ENCODE assay signal across 1 cellular context in the genomic region with DNA sequence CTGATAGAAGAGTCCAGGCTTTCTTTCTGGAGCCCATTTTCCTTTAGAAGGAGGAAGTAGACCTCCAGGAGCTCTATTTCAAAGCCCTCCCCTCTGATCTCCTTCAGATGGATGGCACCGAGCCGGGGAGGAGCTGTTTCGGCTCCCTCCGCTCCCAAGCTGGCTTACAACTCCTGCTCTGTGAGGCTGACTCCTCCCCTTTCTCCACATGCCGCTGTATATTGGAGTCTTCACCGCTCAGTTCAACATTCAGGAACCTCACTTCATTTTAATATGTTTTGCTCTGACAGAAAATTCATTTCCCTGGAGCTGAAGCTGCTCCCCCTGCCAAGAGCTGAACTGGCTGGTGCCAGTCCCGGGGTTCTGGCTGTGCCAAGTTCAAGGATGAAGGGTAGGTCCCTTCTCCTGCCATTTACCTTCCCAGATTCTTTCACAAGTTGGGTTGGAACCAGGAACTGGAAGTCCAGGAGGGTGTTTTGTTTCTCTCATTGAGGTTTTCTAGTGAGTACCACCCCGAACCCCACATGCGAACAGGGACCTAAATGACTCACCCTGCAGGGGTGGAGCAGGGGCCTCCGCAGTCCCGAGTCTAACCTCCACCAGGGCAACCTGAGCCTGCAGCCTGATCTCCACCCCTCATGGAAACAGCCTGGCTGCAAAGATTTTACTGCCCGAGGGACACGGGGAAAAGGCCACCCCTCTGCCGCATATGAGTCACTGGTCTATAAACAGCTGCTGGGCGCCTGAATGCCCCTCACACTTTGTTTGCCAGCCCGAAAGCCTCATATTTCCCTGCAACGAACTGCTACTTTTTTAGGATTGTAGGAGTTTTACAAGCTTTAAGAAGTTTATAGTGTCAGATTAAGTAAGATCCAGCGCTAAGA.
TF ChIP-seq lines count a peak whose summit lies in the region.

No MANE protein-coding gene starts in this region.

TF ChIP-seq in WTC11, 78 proteins besides CTCF, POLR2A, EP300 and RAD21 (continued from another document):
- TF ChIP-seq ZNF396 (CRISPR knock-in tag; IDR thresholded peaks at IDR 0.05; ENCODE audit: borderline replicate concordance) = no peak
- TF ChIP-seq ZNF416 (CRISPR knock-in tag; IDR thresholded peaks at IDR 0.05) = no peak
- TF ChIP-seq PRRX2 (CRISPR knock-in tag; IDR thresholded peaks at IDR 0.05) = no peak
- TF ChIP-seq, protein P1, sequence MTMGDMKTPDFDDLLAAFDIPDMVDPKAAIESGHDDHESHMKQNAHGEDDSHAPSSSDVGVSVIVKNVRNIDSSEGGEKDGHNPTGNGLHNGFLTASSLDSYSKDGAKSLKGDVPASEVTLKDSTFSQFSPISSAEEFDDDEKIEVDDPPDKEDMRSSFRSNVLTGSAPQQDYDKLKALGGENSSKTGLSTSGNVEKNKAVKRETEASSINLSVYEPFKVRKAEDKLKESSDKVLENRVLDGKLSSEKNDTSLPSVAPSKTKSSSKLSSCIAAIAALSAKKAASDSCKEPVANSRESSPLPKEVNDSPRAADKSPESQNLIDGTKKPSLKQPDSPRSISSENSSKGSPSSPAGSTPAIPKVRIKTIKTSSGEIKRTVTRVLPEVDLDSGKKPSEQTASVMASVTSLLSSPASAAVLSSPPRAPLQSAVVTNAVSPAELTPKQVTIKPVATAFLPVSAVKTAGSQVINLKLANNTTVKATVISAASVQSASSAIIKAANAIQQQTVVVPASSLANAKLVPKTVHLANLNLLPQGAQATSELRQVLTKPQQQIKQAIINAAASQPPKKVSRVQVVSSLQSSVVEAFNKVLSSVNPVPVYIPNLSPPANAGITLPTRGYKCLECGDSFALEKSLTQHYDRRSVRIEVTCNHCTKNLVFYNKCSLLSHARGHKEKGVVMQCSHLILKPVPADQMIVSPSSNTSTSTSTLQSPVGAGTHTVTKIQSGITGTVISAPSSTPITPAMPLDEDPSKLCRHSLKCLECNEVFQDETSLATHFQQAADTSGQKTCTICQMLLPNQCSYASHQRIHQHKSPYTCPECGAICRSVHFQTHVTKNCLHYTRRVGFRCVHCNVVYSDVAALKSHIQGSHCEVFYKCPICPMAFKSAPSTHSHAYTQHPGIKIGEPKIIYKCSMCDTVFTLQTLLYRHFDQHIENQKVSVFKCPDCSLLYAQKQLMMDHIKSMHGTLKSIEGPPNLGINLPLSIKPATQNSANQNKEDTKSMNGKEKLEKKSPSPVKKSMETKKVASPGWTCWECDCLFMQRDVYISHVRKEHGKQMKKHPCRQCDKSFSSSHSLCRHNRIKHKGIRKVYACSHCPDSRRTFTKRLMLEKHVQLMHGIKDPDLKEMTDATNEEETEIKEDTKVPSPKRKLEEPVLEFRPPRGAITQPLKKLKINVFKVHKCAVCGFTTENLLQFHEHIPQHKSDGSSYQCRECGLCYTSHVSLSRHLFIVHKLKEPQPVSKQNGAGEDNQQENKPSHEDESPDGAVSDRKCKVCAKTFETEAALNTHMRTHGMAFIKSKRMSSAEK (CRISPR knock-in tag; IDR thresholded peaks at IDR 0.05; ENCODE audit: borderline replicate concordance) = no peak
- TF ChIP-seq, protein P2, sequence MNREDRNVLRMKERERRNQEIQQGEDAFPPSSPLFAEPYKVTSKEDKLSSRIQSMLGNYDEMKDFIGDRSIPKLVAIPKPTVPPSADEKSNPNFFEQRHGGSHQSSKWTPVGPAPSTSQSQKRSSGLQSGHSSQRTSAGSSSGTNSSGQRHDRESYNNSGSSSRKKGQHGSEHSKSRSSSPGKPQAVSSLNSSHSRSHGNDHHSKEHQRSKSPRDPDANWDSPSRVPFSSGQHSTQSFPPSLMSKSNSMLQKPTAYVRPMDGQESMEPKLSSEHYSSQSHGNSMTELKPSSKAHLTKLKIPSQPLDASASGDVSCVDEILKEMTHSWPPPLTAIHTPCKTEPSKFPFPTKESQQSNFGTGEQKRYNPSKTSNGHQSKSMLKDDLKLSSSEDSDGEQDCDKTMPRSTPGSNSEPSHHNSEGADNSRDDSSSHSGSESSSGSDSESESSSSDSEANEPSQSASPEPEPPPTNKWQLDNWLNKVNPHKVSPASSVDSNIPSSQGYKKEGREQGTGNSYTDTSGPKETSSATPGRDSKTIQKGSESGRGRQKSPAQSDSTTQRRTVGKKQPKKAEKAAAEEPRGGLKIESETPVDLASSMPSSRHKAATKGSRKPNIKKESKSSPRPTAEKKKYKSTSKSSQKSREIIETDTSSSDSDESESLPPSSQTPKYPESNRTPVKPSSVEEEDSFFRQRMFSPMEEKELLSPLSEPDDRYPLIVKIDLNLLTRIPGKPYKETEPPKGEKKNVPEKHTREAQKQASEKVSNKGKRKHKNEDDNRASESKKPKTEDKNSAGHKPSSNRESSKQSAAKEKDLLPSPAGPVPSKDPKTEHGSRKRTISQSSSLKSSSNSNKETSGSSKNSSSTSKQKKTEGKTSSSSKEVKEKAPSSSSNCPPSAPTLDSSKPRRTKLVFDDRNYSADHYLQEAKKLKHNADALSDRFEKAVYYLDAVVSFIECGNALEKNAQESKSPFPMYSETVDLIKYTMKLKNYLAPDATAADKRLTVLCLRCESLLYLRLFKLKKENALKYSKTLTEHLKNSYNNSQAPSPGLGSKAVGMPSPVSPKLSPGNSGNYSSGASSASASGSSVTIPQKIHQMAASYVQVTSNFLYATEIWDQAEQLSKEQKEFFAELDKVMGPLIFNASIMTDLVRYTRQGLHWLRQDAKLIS (CRISPR knock-in tag; IDR thresholded peaks at IDR 0.05; ENCODE audit: borderline replicate concordance) = no peak
- no peak for TF ChIP-seq SMAD4 (CRISPR knock-in tag; IDR thresholded peaks at IDR 0.05)
- no peak for TF ChIP-seq KAT7 (CRISPR knock-in tag; IDR thresholded peaks at IDR 0.05; ENCODE audit: borderline replicate concordance)
